In genomic region chr13:20776751-20777150, GRCh38 we compare ENCODE assay signal across 21 cellular contexts.
"Had no signal": no experiment of that assay in that cellular context is flagged by ENCODE, and none has a peak within 500 bp of the region (broad histone marks: within the 10 kb centered on the region; RNA-seq: fewer than 3 reads in every experiment).

No MANE protein-coding gene starts in this region.

- H3K27ac ChIP-seq: epithelial cell of prostate, heart right ventricle, lower lobe of right lung, sigmoid colon, testis, WERI-Rb-1 had no signal

- H3K9me3 Mint-ChIP-seq: activated naive CD8-positive, alpha-beta T cell treated with anti-CD3 and anti-CD28 coated beads, Interleukin-2, amount 50 U/mL, for 24 hours; activated T-helper 1 cell treated with anti-CD3 and anti-CD28 coated beads, Interleukin-12 subunit alpha, Interleukin-12 subunit beta, Interleukin-2, Interleukin-4 antibody, amounts not matched to agents 30 ng/mL and 10 ng/mL and 1 ng/mL, durations not matched to agents 14 hours and 24 hours and 36 hours; naive B cell; stimulated activated naive B cell treated with anti-CD40 and anti-IgM and Interleukin-4, amounts not matched to agents 10 μg/mL and 1 μg/mL and 100 μg/mL, for 72 hours; type B pancreatic cell had no signal

- H3K4me2 ChIP-seq: smooth muscle cell had no signal

- H3K27me3 ChIP-seq: heart right ventricle, sigmoid colon, testis had no signal

- H3K9me3 ChIP-seq: heart right ventricle, lower lobe of right lung, sigmoid colon, testis had no signal

- H3K4me3 ChIP-seq: heart right ventricle, lower lobe of right lung, sigmoid colon, smooth muscle cell, testis had no signal

- H3K4me3 Mint-ChIP-seq: activated CD8-positive, alpha-beta T cell treated with anti-CD3 and anti-CD28 coated beads, Interleukin-2, amount 10 ng/mL, durations not matched to agents 7 days and 5 days; activated naive CD8-positive, alpha-beta T cell treated with anti-CD3 and anti-CD28 coated beads, Interleukin-2, amount 50 U/mL, for 24 hours; activated T-helper 1 cell treated with anti-CD3 and anti-CD28 coated beads, Interleukin-12 subunit alpha, Interleukin-12 subunit beta, Interleukin-2, Interleukin-4 antibody, amounts not matched to agents 30 ng/mL and 10 ng/mL and 1 ng/mL, durations not matched to agents 14 hours and 24 hours and 36 hours; stimulated activated naive B cell treated with anti-CD40 and anti-IgM and Interleukin-4, amounts not matched to agents 10 μg/mL and 1 μg/mL and 100 μg/mL, for 72 hours; type B pancreatic cell had no signal

- H3K27ac Mint-ChIP-seq: activated CD8-positive, alpha-beta T cell treated with anti-CD3 and anti-CD28 coated beads, Interleukin-2, amount 10 ng/mL, durations not matched to agents 7 days and 5 days; activated naive CD8-positive, alpha-beta T cell treated with anti-CD3 and anti-CD28 coated beads, Interleukin-2, amount 50 U/mL, for 24 hours; activated T-helper 1 cell treated with anti-CD3 and anti-CD28 coated beads, Interleukin-12 subunit alpha, Interleukin-12 subunit beta, Interleukin-2, Interleukin-4 antibody, amounts not matched to agents 30 ng/mL and 10 ng/mL and 1 ng/mL, durations not matched to agents 14 hours and 24 hours and 36 hours; stimulated activated naive B cell treated with anti-CD40 and anti-IgM and Interleukin-4, amounts not matched to agents 10 μg/mL and 1 μg/mL and 100 μg/mL, for 72 hours; type B pancreatic cell had no signal

- DNase-seq: activated CD4-positive, alpha-beta T cell treated with anti-CD3 and anti-CD28 coated beads for 1 hour; activated CD4-positive, alpha-beta T cell treated with anti-CD3 and anti-CD28 coated beads, Interleukin-2, amount 50 U/mL, for 1 hour; activated CD8-positive, alpha-beta T cell treated with anti-CD3 and anti-CD28 coated beads, Interleukin-2, amount 10 ng/mL, durations not matched to agents 7 days and 5 days; activated gamma-delta T cell; activated naive CD4-positive, alpha-beta T cell treated with anti-CD3 and anti-CD28 coated beads, Interleukin-2, amount 50 U/mL, for 16 hours; activated naive CD8-positive, alpha-beta T cell treated with anti-CD3 and anti-CD28 coated beads, Interleukin-2, amount 50 U/mL, for 24 hours; cortex of kidney; heart right ventricle; lower lobe of right lung; naive B cell; occipital lobe; sigmoid colon; stimulated activated CD4-positive, alpha-beta T cell treated with anti-CD3 and anti-CD28 coated beads, Interleukin-15, amount 100 ng/mL, for 24 hours; stimulated activated CD8-positive, alpha-beta memory T cell treated with anti-CD3 and anti-CD28 coated beads, Interleukin-4, amount 100 ng/mL, for 48 hours; stimulated activated naive B cell treated with anti-CD40 and anti-IgM and Interleukin-4, amounts not matched to agents 10 μg/mL and 1 μg/mL and 100 μg/mL, for 72 hours; testis; WERI-Rb-1 had no signal

- H3K27me3 Mint-ChIP-seq: activated naive CD8-positive, alpha-beta T cell treated with anti-CD3 and anti-CD28 coated beads, Interleukin-2, amount 50 U/mL, for 24 hours; naive B cell; stimulated activated naive B cell treated with anti-CD40 and anti-IgM and Interleukin-4, amounts not matched to agents 10 μg/mL and 1 μg/mL and 100 μg/mL, for 72 hours; type B pancreatic cell had no signal

- H3K36me3 Mint-ChIP-seq: naive B cell had no signal
